Comparison of ENCODE assay signal across 9 cellular contexts in the genomic region with DNA sequence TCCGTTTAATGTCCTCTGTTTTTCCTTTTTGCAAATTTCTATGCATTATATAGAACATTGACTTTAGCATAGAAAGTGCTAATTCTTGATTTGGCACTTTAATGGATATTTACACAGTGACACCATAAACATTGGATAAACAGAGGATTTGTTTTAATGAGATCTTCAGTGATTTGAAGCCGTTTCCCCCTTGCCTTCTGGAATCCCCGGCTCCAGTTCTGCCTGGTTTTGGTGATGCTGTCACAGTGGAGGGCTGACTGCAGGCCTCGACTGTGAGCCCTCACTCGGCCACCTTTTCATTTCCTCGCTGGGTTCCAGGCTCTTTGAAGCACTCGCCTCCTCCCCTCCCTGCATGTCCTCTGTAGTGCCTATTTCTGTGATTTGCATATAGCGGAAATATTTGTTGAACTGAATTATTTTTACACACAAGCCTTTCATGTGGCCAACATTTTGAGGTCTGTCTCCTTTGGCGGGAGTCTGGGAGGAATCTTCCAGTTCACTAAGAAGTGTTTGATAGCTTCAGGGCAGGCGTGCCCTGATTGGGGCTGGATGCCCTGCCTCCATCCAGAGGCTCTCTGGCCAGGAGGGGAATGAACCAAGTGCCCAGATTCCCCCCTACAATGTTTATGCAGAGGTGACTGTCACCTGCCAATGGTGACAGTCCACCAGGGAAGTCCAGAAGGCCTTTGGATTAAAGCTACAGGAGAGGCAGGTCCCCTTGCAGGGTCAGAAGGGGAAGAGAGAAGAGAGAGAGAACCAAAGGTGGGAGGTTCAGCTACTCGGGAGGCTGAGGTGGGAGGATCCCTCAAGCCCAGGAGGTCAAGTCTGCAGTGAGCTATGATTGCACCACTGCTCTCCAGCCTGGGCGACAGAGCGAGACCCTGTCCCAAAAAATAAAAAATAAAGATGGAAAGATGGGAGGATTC.
DNase-seq lines count a peak whose midpoint lies in the region; ATAC-seq, FAIRE-seq and TF ChIP-seq lines count a peak whose summit lies in the region.
"Had no signal": no experiment of that assay in that cellular context is flagged by ENCODE, and none has a peak within 500 bp of the region (broad histone marks: within the 10 kb centered on the region; RNA-seq: fewer than 3 reads in every experiment).

No MANE protein-coding gene starts in this region.

- H3K4me3 Mint-ChIP-seq in T-cell (peak overlapping the region in 2 of 3 donors; percentile 21 to 60), osteocyte (ENCODE audit: unreplicated experiment) (no peak overlapping the region)

- FAIRE-seq in GM12891 (lab: Jason Lieb, UNC): peak; percentile 5

- peak; percentile 50 for DNase-seq in GM12891 (ENCODE audit: insufficient read length, low spot score)
- peak in 15 of 34 experiments; percentile 2 to 43 (median 13) for DNase-seq in T-cell
- DNase-seq in osteocyte (ENCODE audit: extremely low spot score, unreplicated experiment): no peak
- no peak for DNase-seq in NCI-H2081 (lab: John Stamatoyannopoulos, UW)
- no peak for DNase-seq in pons (ENCODE audit: low spot score)
- no peak for DNase-seq in foreskin melanocyte
- no peak for DNase-seq in SIG-M5 (lab: John Stamatoyannopoulos, UW)
- DNase-seq: NCI-H510A had no signal

- ATAC-seq in GM21528 (IDR thresholded peaks at IDR 0.05; ENCODE audit: low FRiP score, unreplicated experiment) (peak; percentile 70), T-cell (replicated peaks in 1 of 4) (peak; percentile 73 to 86 (median 84))

- H3K36me3 Mint-ChIP-seq in T-cell (peaks cover 3% of the 10 kb centered on the region), osteocyte (ENCODE audit: unreplicated experiment) (no peaks in the 10 kb centered on the region)

- peak overlapping the region in 1 of 2 donors; percentile 59 for H3K27ac Mint-ChIP-seq in T-cell
- peak overlapping the region; percentile 41 for H3K27ac Mint-ChIP-seq in osteocyte (ENCODE audit: unreplicated experiment)

- CTCF ChIA-PET in T-cell (lab: Charles Lee): no interaction called here

- H3K9me3 Mint-ChIP-seq in T-cell: no peaks in the 10 kb centered on the region
- no peaks in the 10 kb centered on the region for H3K9me3 Mint-ChIP-seq in osteocyte (ENCODE audit: unreplicated experiment)

- TF ChIP-seq CTCF in osteocyte (IDR thresholded peaks at IDR 0.05): no peak

- no peaks in the 10 kb centered on the region for H3K27me3 Mint-ChIP-seq in T-cell
- H3K27me3 Mint-ChIP-seq in osteocyte (ENCODE audit: unreplicated experiment): no peaks in the 10 kb centered on the region

- no peak for TF ChIP-seq POLR2A in GM12891 (IDR thresholded peaks at IDR 0.05; ENCODE audit: low read depth, low read length)

- POLR2A ChIA-PET in T-cell (lab: Charles Lee): no interaction called here

- H3K4me1 Mint-ChIP-seq in T-cell (peaks cover 44 to 57% (median 47%) of the 10 kb centered on the region in 3 donors), osteocyte (ENCODE audit: unreplicated experiment) (peaks cover 55% of the 10 kb centered on the region)

TF ChIP-seq in GM12891, 5 proteins besides CTCF, POLR2A, EP300 and RAD21:
- peak; percentile 24; the same call in 1 of the 2 replicates for TF ChIP-seq SPI1 (IDR thresholded peaks at IDR 0.05; ENCODE audit: low read depth, low read length)
- peak; percentile 94 for TF ChIP-seq POU2F2 (IDR thresholded peaks at IDR 0.05; ENCODE audit: low read depth, low read length)
- no peak for TF ChIP-seq PAX5 (IDR thresholded peaks at IDR 0.05; ENCODE audit: insufficient read depth, low read length, severe bottlenecking)
- no peak for TF ChIP-seq POLR2AphosphoS5 (IDR thresholded peaks at IDR 0.05; ENCODE audit: low read depth, low read length)
- TF ChIP-seq TAF1 (IDR thresholded peaks at IDR 0.05; ENCODE audit: low read depth, low read length): no peak
